ENCODE assay signal across 14 cellular contexts in genomic region chr17:82129095-82129494, GRCh38. TPM values are rescaled to one million over a fixed set of nuclear protein-coding genes. Genes with fewer than 3 reads are reported as not detected.
DNase-seq lines count a peak whose midpoint lies in the region; FAIRE-seq and TF ChIP-seq lines count a peak whose summit lies in the region.
"Had no signal": no experiment of that assay in that cellular context is flagged by ENCODE, and none has a peak within 500 bp of the region (broad histone marks: within the 10 kb centered on the region; RNA-seq: fewer than 3 reads in every experiment).

No MANE protein-coding gene starts in this region.

- H2AFZ ChIP-seq in neural progenitor cell (replicated peaks): no peak overlapping the region

- no peaks in the 10 kb centered on the region for H3K4me1 ChIP-seq in neural progenitor cell
- H3K4me1 ChIP-seq: SJSA1 had no signal

- no peak overlapping the region for H3K27ac Mint-ChIP-seq in neural progenitor cell
- H3K27ac Mint-ChIP-seq: stimulated activated memory B cell treated with anti-CD40 and anti-IgM and Interleukin-4, amounts not matched to agents 10 μg/mL and 1 μg/mL and 100 μg/mL, for 72 hours had no signal

- DNase-seq in DMS 273 (lab: John Stamatoyannopoulos, UW; ENCODE audit: unreplicated experiment): peak; percentile 26
- DNase-seq in DMS 273 treated with DMSO at 0.1 percent for 48 hours (lab: John Stamatoyannopoulos, UW): no peak
- no peak for DNase-seq in brain microvascular endothelial cell
- no peak for DNase-seq in neural progenitor cell (ENCODE audit: low spot score)
- no peak for DNase-seq in H4 (ENCODE audit: low spot score)
- no peak for DNase-seq in GM19239 (ENCODE audit: insufficient read length, low spot score)
- no peak for DNase-seq in 8988T
- DNase-seq: activated effector memory CD4-positive, alpha-beta T cell treated with anti-CD3 and anti-CD28 coated beads, Interleukin-2, amount 50 U/mL, for 16 hours; aorta had no signal

- H3K9me3 Mint-ChIP-seq in neural progenitor cell: no peaks in the 10 kb centered on the region
- H3K9me3 Mint-ChIP-seq: stimulated activated memory B cell treated with anti-CD40 and anti-IgM and Interleukin-4, amounts not matched to agents 10 μg/mL and 1 μg/mL and 100 μg/mL, for 72 hours had no signal

- H3K4me1 Mint-ChIP-seq in neural progenitor cell: peaks cover 2% of the 10 kb centered on the region
- H3K4me1 Mint-ChIP-seq: stimulated activated memory B cell treated with anti-CD40 and anti-IgM and Interleukin-4, amounts not matched to agents 10 μg/mL and 1 μg/mL and 100 μg/mL, for 72 hours had no signal

- no peak overlapping the region for H3K4me2 ChIP-seq in neural progenitor cell

- H3K79me2 ChIP-seq in neural progenitor cell (ENCODE audit: low read depth): no peaks in the 10 kb centered on the region

- H3F3A ChIP-seq in neural progenitor cell (ENCODE audit: low read depth): peaks cover 2% of the 10 kb centered on the region

- H3K9me3 ChIP-seq in neural progenitor cell (ENCODE audit: low read depth): no peaks in the 10 kb centered on the region
- H3K9me3 ChIP-seq: SJSA1 had no signal

- H3K4me3 Mint-ChIP-seq in neural progenitor cell: no peak overlapping the region
- H3K4me3 Mint-ChIP-seq: stimulated activated memory B cell treated with anti-CD40 and anti-IgM and Interleukin-4, amounts not matched to agents 10 μg/mL and 1 μg/mL and 100 μg/mL, for 72 hours had no signal

- H4K20me1 ChIP-seq in neural progenitor cell (ENCODE audit: low read depth): no peaks in the 10 kb centered on the region

- no peaks in the 10 kb centered on the region for H3K27me3 ChIP-seq in brain microvascular endothelial cell (replicated peaks)
- no peaks in the 10 kb centered on the region for H3K27me3 ChIP-seq in neural progenitor cell
- H3K27me3 ChIP-seq: SJSA1 had no signal

- H3K4me3 ChIP-seq in brain microvascular endothelial cell (ENCODE audit: low read depth, low read length) (no peak overlapping the region), neural progenitor cell (no peak overlapping the region)
- H3K4me3 ChIP-seq: SJSA1 had no signal

- no peaks in the 10 kb centered on the region for H3K27me3 Mint-ChIP-seq in neural progenitor cell (ENCODE audit: insufficient read depth, low read depth)
- H3K27me3 Mint-ChIP-seq: stimulated activated memory B cell treated with anti-CD40 and anti-IgM and Interleukin-4, amounts not matched to agents 10 μg/mL and 1 μg/mL and 100 μg/mL, for 72 hours had no signal

- TF ChIP-seq CTCF in LNCAP (IDR thresholded peaks at IDR 0.05) (peak; percentile 14; the same call in 1 of the 2 replicates), brain microvascular endothelial cell (IDR thresholded peaks at IDR 0.05; ENCODE audit: low read depth, low read length, missing control alignments) (peak; percentile 40), neural progenitor cell (IDR thresholded peaks at IDR 0.05) (peak; percentile 20)

- H3K27ac ChIP-seq in brain microvascular endothelial cell: no peak overlapping the region
- no peak overlapping the region for H3K27ac ChIP-seq in neural progenitor cell
- H3K27ac ChIP-seq: SJSA1 had no signal

- no peak overlapping the region for H3K9ac ChIP-seq in neural progenitor cell

- no peak for FAIRE-seq in GM19239 (lab: Jason Lieb, UNC)
- FAIRE-seq: frontal cortex, HTR-8/SVneo had no signal

- H3K36me3 ChIP-seq in brain microvascular endothelial cell (replicated peaks) (no peaks in the 10 kb centered on the region), neural progenitor cell (no peaks in the 10 kb centered on the region)
- H3K36me3 ChIP-seq: SJSA1 had no signal

- in situ Hi-C loops in brain microvascular endothelial cell (cut with HindIII; ENCODE audit: low pct_ligation_motif_present, low sequenced_read_pairs): no loop called here

- H3K36me3 Mint-ChIP-seq in neural progenitor cell: peaks cover 12% of the 10 kb centered on the region

RNA-seq across cellular contexts. Expression of gene FASN, which starts 31.1 kb away (rescaled TPM):
- 77.9 and 266 TPM in 2 replicates for total RNA-seq in neural progenitor cell (ENCODE audit: low replicate concordance)
- 36.7 and 48.7 TPM in 2 replicates for total RNA-seq in H4 (2014; rRNA removed; shearing (Covaris generic))
